ENCODE assay signal across 8 cellular contexts in genomic region chr5:11903614-11904269, GRCh38. TPM values are rescaled to one million over a fixed set of nuclear protein-coding genes. Genes with fewer than 3 reads are reported as not detected.
DNase-seq lines count a peak whose midpoint lies in the region; ATAC-seq and TF ChIP-seq lines count a peak whose summit lies in the region.

No MANE protein-coding gene starts in this region.

- H3K4me1 Mint-ChIP-seq in osteocyte (ENCODE audit: unreplicated experiment), result peaks cover 9% of the 10 kb centered on the region

- TF ChIP-seq CTCF in C4-2B (conservative IDR thresholded peaks at IDR 0.05) (peak; percentile 51), foreskin keratinocyte (conservative IDR thresholded peaks at IDR 0.05) (no peak), osteocyte (IDR thresholded peaks at IDR 0.05) (peak; percentile 17)

- H3K27ac ChIP-seq in C4-2B, result no peak overlapping the region
- no peak overlapping the region for H3K27ac ChIP-seq in foreskin keratinocyte

- peak; percentile 67 for ATAC-seq in GM19463 (IDR thresholded peaks at IDR 0.05; ENCODE audit: unreplicated experiment)
- ATAC-seq in foreskin keratinocyte, result peak; percentile 77

- peaks cover 54% of the 10 kb centered on the region for H3K27me3 Mint-ChIP-seq in osteocyte (ENCODE audit: unreplicated experiment)

- DNase-seq in NCI-H526 treated with DMSO at 0.1 percent for 48 hours (lab: John Stamatoyannopoulos, UW) (peak; percentile 63), foreskin keratinocyte (no peak), osteocyte (ENCODE audit: extremely low spot score, unreplicated experiment) (no peak), Kasumi-1 (lab: John Stamatoyannopoulos, UW) (no peak), HK-2 (ENCODE audit: unreplicated experiment) (no peak)
- no peak for DNase-seq in stimulated activated CD8-positive, alpha-beta memory T cell treated with anti-CD3 and anti-CD28 coated beads, Interleukin-4, amount 100 ng/mL, for 48 hours

- no peaks in the 10 kb centered on the region for H3K36me3 Mint-ChIP-seq in osteocyte (ENCODE audit: unreplicated experiment)

- H3K4me3 Mint-ChIP-seq in osteocyte (ENCODE audit: unreplicated experiment), result peak overlapping the region; percentile 60

- no peak overlapping the region for H3K27ac Mint-ChIP-seq in osteocyte (ENCODE audit: unreplicated experiment)

- H3K9me3 Mint-ChIP-seq in osteocyte (ENCODE audit: unreplicated experiment), result no peaks in the 10 kb centered on the region

- peaks cover 80% of the 10 kb centered on the region for H3K27me3 ChIP-seq in foreskin keratinocyte

- no peaks in the 10 kb centered on the region for H3K4me1 ChIP-seq in foreskin keratinocyte

RNA-seq across cellular contexts. Expression of gene CTNND2, which starts 0.5 kb away (rescaled TPM):
- 0.17 and 0.18 TPM in 2 replicates for total RNA-seq in foreskin keratinocyte
- polyA plus RNA-seq in foreskin keratinocyte, result 0.08 TPM in 2 replicates
- 1.3 and 2.5 TPM in 2 replicates for total RNA-seq in osteocyte
